In the genomic region with DNA sequence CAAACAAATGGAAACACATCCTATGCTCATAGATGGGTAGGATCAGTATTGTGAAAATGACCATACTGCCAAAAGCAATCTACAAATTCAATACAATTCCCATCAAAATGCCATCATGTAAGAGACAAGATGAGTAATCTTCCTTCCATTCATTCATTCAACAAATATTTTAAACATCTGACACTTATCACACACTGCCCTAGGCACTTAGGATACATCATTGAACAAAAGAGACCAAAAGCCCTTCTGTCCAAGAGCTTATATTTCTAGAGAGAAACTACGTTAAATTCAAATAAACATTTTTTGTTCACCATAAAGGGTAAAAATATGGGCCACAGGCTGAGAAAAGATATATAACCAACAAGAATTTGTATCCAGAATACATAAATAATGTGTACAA, we compare ENCODE assay signal across 4 cellular contexts. TPM values are rescaled to one million over a fixed set of nuclear protein-coding genes. Genes with fewer than 3 reads are reported as not detected.
"Had no signal": no experiment of that assay in that cellular context is flagged by ENCODE, and none has a peak within 500 bp of the region (broad histone marks: within the 10 kb centered on the region; RNA-seq: fewer than 3 reads in every experiment).

No MANE protein-coding gene starts in this region.

- H3K4me3 ChIP-seq: GM12878 had no signal

- ATAC-seq: GM12878 had no signal

- DNase-seq: GDM1, GF-D8 had no signal

RNA-seq across cellular contexts. Expression of a gene that starts 20.5 kb away (rescaled TPM):
- total RNA-seq: G401 had no signal
